ENCODE assay signal across 15 cellular contexts in genomic region chr1:187409341-187409740, GRCh38.
A peak's percentile ranks its signal among the peaks of the same experiment; 100 is the strongest.
DNase-seq lines count a peak whose midpoint lies in the region; TF ChIP-seq lines count a peak whose summit lies in the region.
"Had no signal": no experiment of that assay in that cellular context is flagged by ENCODE, and none has a peak within 500 bp of the region (broad histone marks: within the 10 kb centered on the region; RNA-seq: fewer than 3 reads in every experiment).

No MANE protein-coding gene starts in this region.

- H3K27me3 ChIP-seq in SJSA1 (replicated peaks) (no peaks in the 10 kb centered on the region), fibroblast of lung (ENCODE audit: control insufficient read depth, insufficient read depth, low read length) (no peaks in the 10 kb centered on the region), neuronal stem cell (ENCODE audit: control insufficient read depth in 3 of 3, insufficient read depth in 3 of 3, low read depth in 1 of 3, low read length in 3 of 3) (no peaks in the 10 kb centered on the region), uterus (no peaks in the 10 kb centered on the region)
- H3K27me3 ChIP-seq: BE2C, esophagus muscularis mucosa had no signal

- no peak overlapping the region for H2BK15ac ChIP-seq in neuronal stem cell (ENCODE audit: low read length)

- TF ChIP-seq CTCF in fibroblast of lung (conservative IDR thresholded peaks at IDR 0.05 in 1 of 2, IDR thresholded peaks at IDR 0.05 in 1 of 2; ENCODE audit: low read depth in 1 of 2, low read length in 2 of 2) (no peak), uterus (IDR thresholded peaks at IDR 0.05) (no peak)

- no peak overlapping the region for H3K4ac ChIP-seq in neuronal stem cell (ENCODE audit: low read length)

- H3K9me3 ChIP-seq in SJSA1 (replicated peaks) (peaks cover 4% of the 10 kb centered on the region; the same call in 1 of the 2 replicates), fibroblast of lung (ENCODE audit: control insufficient read depth, insufficient read depth, low read depth, low read length) (no peaks in the 10 kb centered on the region), neuronal stem cell (replicated peaks in 1 of 2; ENCODE audit: control insufficient read depth in 2 of 2, insufficient read depth in 1 of 2, low read depth in 1 of 2, low read length in 2 of 2) (no peaks in the 10 kb centered on the region), uterus (no peaks in the 10 kb centered on the region)
- H3K9me3 ChIP-seq: BE2C, esophagus muscularis mucosa had no signal

- H3K4me3 ChIP-seq in SJSA1 (no peak overlapping the region), fibroblast of lung (replicated peaks in 1 of 4; ENCODE audit: control extremely low read depth in 1 of 4, insufficient read depth in 1 of 4, low read depth in 3 of 4, low read length in 4 of 4) (no peak overlapping the region), neuronal stem cell (ENCODE audit: low read length in 2 of 2) (no peak overlapping the region), uterus (no peak overlapping the region)
- H3K4me3 ChIP-seq: esophagus muscularis mucosa had no signal

- no peak overlapping the region for H4K8ac ChIP-seq in neuronal stem cell (ENCODE audit: low read depth, low read length)

- H3K27ac ChIP-seq in SJSA1 (peak overlapping the region; percentile 36; the same call in 1 of the 2 replicates), fibroblast of lung (ENCODE audit: insufficient read depth, low read length) (no peak overlapping the region), neuronal stem cell (replicated peaks; ENCODE audit: low read length) (peak overlapping the region; percentile 66), uterus (no peak overlapping the region)
- H3K27ac ChIP-seq: esophagus muscularis mucosa had no signal

- no peak overlapping the region for H2AFZ ChIP-seq in fibroblast of lung (ENCODE audit: low read length)
- peak overlapping the region; percentile 78 for H2AFZ ChIP-seq in neuronal stem cell (ENCODE audit: low read length)

- TF ChIP-seq POLR2A in uterus (IDR thresholded peaks at IDR 0.05), result no peak

- DNase-seq in GM04504 (ENCODE audit: low read depth) (peak; percentile 6), SJSA1 (ENCODE audit: low read depth in 1 of 2, low spot score in 2 of 2) (peak in 1 of 2 experiments; percentile 10), fibroblast of lung (ENCODE audit: low read depth in 2 of 2) (peak; percentile 8 to 88), neuronal stem cell (ENCODE audit: low spot score) (no peak), DMS 273 treated with DMSO at 0.1 percent for 48 hours (lab: John Stamatoyannopoulos, UW) (no peak), uterus (no peak), NCI-H1694 treated with DMSO at 0.1 percent for 48 hours (lab: John Stamatoyannopoulos, UW) (no peak)
- DNase-seq: activated CD4-positive, CD25-positive, alpha-beta regulatory T cell; activated effector memory CD4-positive, alpha-beta T cell treated with Interleukin-2 at 50 U/mL for 16 hours; BE2C; left colon; naive thymus-derived CD8-positive, alpha-beta T cell; NCI-H2081; NCI-H526 had no signal

- H3K18ac ChIP-seq in neuronal stem cell (ENCODE audit: low read length), result no peak overlapping the region

- no peaks in the 10 kb centered on the region for H3K79me1 ChIP-seq in neuronal stem cell (ENCODE audit: low read depth, low read length)

- H3K9ac ChIP-seq in fibroblast of lung (ENCODE audit: insufficient read depth, low read length), result no peak overlapping the region
- no peak overlapping the region for H3K9ac ChIP-seq in neuronal stem cell (ENCODE audit: low read depth, low read length, poor library complexity)

- no peak overlapping the region for H4K91ac ChIP-seq in neuronal stem cell (ENCODE audit: low read depth, low read length, poor library complexity)

- H3K36me3 ChIP-seq in SJSA1, result no peaks in the 10 kb centered on the region
- H3K36me3 ChIP-seq in fibroblast of lung (ENCODE audit: control insufficient read depth, insufficient read depth, low read length), result no peaks in the 10 kb centered on the region
- no peaks in the 10 kb centered on the region for H3K36me3 ChIP-seq in neuronal stem cell (replicated peaks in 1 of 2; ENCODE audit: control insufficient read depth in 2 of 2, insufficient read depth in 2 of 2, low read length in 2 of 2)
- H3K36me3 ChIP-seq in uterus, result no peaks in the 10 kb centered on the region
- H3K36me3 ChIP-seq: BE2C, esophagus muscularis mucosa had no signal

- no peak overlapping the region for H2BK12ac ChIP-seq in neuronal stem cell (ENCODE audit: low read length)

- H3K4me1 ChIP-seq in SJSA1 (replicated peaks) (peaks cover 3% of the 10 kb centered on the region; the same call in 1 of the 2 replicates), fibroblast of lung (ENCODE audit: control insufficient read depth, extremely low read depth, insufficient read depth, low read length) (no peaks in the 10 kb centered on the region), neuronal stem cell (ENCODE audit: control insufficient read depth in 2 of 2, insufficient read depth in 1 of 2, low read depth in 1 of 2, low read length in 2 of 2) (peaks cover 4 to 7% of the 10 kb centered on the region in 2 donors), uterus (no peaks in the 10 kb centered on the region)
- H3K4me1 ChIP-seq: esophagus muscularis mucosa had no signal

- H3K79me2 ChIP-seq in fibroblast of lung (ENCODE audit: control insufficient read depth, insufficient read depth, low read length), result no peaks in the 10 kb centered on the region

- H4K20me1 ChIP-seq in fibroblast of lung (ENCODE audit: control insufficient read depth, extremely low read depth, insufficient read depth, low read length), result no peaks in the 10 kb centered on the region

- no peak overlapping the region for H3K23ac ChIP-seq in neuronal stem cell (ENCODE audit: low read depth, low read length, poor library complexity)

- H3K4me2 ChIP-seq in fibroblast of lung (ENCODE audit: extremely low read depth, insufficient read depth, low read length) (no peak overlapping the region), neuronal stem cell (ENCODE audit: insufficient read depth, low read length, poor library complexity, severe bottlenecking) (no peak overlapping the region)

- no peak overlapping the region for H2BK120ac ChIP-seq in neuronal stem cell (ENCODE audit: low read depth, low read length)

- no peak overlapping the region for H3K14ac ChIP-seq in neuronal stem cell (ENCODE audit: low read length)

- no CpG with 5 or more reads among the region's 2 CpGs for WGBS in neuronal stem cell (ENCODE audit: extremely low coverage in 2 of 2, insufficient read length in 2 of 2, insufficient replicate concordance in 1 of 2), 2 donors

- H2AK5ac ChIP-seq in neuronal stem cell (ENCODE audit: low read depth, low read length), result no peak overlapping the region

- intact Hi-C loops in uterus (cut with DNase I; ENCODE audit: low total_unique reads), result no loop called here

- no peak overlapping the region for H2BK5ac ChIP-seq in neuronal stem cell (ENCODE audit: low read length)

Comparison
In these comparisons a context has a peak if more than half of its experiments do, and no peak if none do; other contexts are left out.
1. DNase-seq: peak in GM04504 (single experiment) and fibroblast of lung (2 of 2); none in neuronal stem cell (single experiment), DMS 273 treated with DMSO at 0.1 percent for 48 hours (single experiment), uterus (0 of 2) and NCI-H1694 treated with DMSO at 0.1 percent for 48 hours (single experiment).
2. H3K27ac ChIP-seq: peak in SJSA1 (single experiment) and neuronal stem cell (single experiment); none in fibroblast of lung (single experiment) and uterus (0 of 2).